8 cellular contexts compared by ENCODE assay signal in the genomic region with DNA sequence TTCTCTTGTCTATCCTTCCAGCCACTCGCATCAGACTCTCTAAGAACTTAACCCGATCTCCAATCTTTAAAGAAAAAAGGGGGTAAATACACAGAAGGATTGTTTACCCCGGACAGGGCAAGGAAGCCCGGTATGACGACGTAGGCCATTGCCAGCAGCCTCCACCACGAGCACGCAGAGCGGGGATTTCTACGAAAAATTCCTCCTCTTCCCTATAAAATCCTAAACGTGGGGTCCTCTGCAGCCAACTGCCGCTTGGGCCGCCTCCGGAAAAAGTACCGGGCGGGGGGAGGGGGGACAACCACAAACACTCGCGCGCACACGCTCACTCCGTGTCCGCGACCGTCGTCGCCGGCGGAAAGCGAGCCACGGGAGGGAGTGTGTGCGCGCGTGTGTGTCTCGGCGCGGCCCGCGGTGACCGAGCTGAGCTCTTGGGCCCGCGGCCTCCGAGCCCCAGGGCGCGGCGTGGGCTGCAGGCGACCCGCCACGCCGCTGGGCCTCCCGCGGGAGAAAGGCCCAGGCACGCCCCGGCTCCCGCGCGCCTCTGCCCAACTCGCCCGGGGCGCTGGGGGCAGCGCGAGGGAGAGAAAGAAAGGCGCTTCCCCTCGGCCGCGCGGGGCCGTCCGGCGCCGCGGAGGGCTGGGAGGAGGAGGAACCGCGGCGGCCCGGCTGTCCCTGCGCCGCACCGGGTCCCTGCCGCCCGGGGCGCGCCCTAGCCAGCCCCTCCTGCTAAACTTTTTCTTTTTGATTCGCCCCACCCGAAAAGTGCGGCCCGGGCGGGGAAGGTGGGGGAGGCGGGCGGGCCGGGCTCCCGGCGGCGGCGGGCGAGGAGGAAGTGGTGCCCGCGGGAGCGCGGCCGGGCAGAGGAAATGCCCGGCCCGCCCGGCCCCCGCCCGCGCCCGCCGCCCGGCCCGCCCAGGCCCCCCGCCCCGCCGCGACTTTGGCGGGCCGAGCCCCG. TPM values are rescaled to one million over a fixed set of nuclear protein-coding genes. Genes with fewer than 3 reads are reported as not detected.
DNase-seq lines count a peak whose midpoint lies in the region; ATAC-seq and TF ChIP-seq lines count a peak whose summit lies in the region.

No MANE protein-coding gene starts in this region.

- peaks cover 72% of the 10 kb centered on the region for H3K79me2 ChIP-seq in GM23338 (replicated peaks; ENCODE audit: insufficient read depth)

- H3K4me1 ChIP-seq in GM23338 (ENCODE audit: insufficient read depth): peaks cover 37% of the 10 kb centered on the region
- peaks cover 56% of the 10 kb centered on the region for H3K4me1 ChIP-seq in mononuclear cell (ENCODE audit: insufficient read depth, low read length)
- H3K4me1 ChIP-seq in upper lobe of right lung: peaks cover 48% of the 10 kb centered on the region

- H3K36me3 ChIP-seq in GM23338 (ENCODE audit: insufficient read depth) (no peaks in the 10 kb centered on the region), upper lobe of right lung (no peaks in the 10 kb centered on the region)

- no peaks in the 10 kb centered on the region; the same call in 1 of the 2 replicates for H4K20me1 ChIP-seq in GM23338 (replicated peaks; ENCODE audit: insufficient read depth)

- ATAC-seq in GM23338 (no peak), upper lobe of right lung (peak; percentile 61)

- peak in 11 of 14 donors; percentile 17 to 83 (median 56) for DNase-seq in C1 segment of cervical spinal cord (lab: John Stamatoyannopoulos, UW)
- no peak for DNase-seq in GM23338 (ENCODE audit: low spot score)
- peak; percentile 15 for DNase-seq in T1000 (lab: John Stamatoyannopoulos, UW)
- peak; percentile 73 to 84 for DNase-seq in erythroblast (lab: John Stamatoyannopoulos, UW)
- DNase-seq in upper lobe of right lung: peak; percentile 84
- no peak for DNase-seq in NCI-H446 treated with DMSO at 0.1 percent for 48 hours (lab: John Stamatoyannopoulos, UW)
- DNase-seq in NCI-H1694 treated with DMSO at 0.1 percent for 48 hours (lab: John Stamatoyannopoulos, UW): no peak

- no peaks in the 10 kb centered on the region; the same call in 2 of the 3 replicates for H3K9me3 Mint-ChIP-seq in GM23338

- TF ChIP-seq POLR2A in erythroblast (IDR thresholded peaks at IDR 0.05; ENCODE audit: low read length): peak; percentile 70

- H3K4me3 ChIP-seq in GM23338 (peak overlapping the region; percentile 90), mononuclear cell (ENCODE audit: low read length) (peak overlapping the region; percentile 54), upper lobe of right lung (peak overlapping the region; percentile 71)

- H3K9me3 ChIP-seq in mononuclear cell (ENCODE audit: low read depth, low read length): no peaks in the 10 kb centered on the region
- no peaks in the 10 kb centered on the region for H3K9me3 ChIP-seq in upper lobe of right lung

- H3K4me3 Mint-ChIP-seq in GM23338: peak overlapping the region; percentile 98

- peak overlapping the region; percentile 78 for H3K4me2 ChIP-seq in GM23338

- peak overlapping the region; percentile 98 for H3K27ac ChIP-seq in GM23338 (ENCODE audit: low read depth)
- H3K27ac ChIP-seq in upper lobe of right lung: peak overlapping the region; percentile 91

- H2AFZ ChIP-seq in GM23338: no peak overlapping the region

- peaks cover 12% of the 10 kb centered on the region for H3F3A ChIP-seq in GM23338 (replicated peaks; ENCODE audit: low read depth)

- peaks cover 41% of the 10 kb centered on the region for H3K4me1 Mint-ChIP-seq in GM23338

- peaks cover 14% of the 10 kb centered on the region for H3K27me3 Mint-ChIP-seq in GM23338 (ENCODE audit: insufficient read depth, low read depth, poor library complexity)

- no peaks in the 10 kb centered on the region for H3K9me2 ChIP-seq in GM23338 (ENCODE audit: insufficient read depth)

- peaks cover 34% of the 10 kb centered on the region for H3K36me3 Mint-ChIP-seq in GM23338 (ENCODE audit: low read depth)

- no peak for TF ChIP-seq CTCF in GM23338 (conservative IDR thresholded peaks at IDR 0.05; ENCODE audit: low read depth in 2 of 2)
- TF ChIP-seq CTCF in upper lobe of right lung (IDR thresholded peaks at IDR 0.05): no peak

- H3K27ac Mint-ChIP-seq in GM23338: peak overlapping the region; percentile 95

- H3K27me3 ChIP-seq in GM23338 (ENCODE audit: insufficient read depth) (no peaks in the 10 kb centered on the region), mononuclear cell (ENCODE audit: insufficient read depth, low read length) (peaks cover 13% of the 10 kb centered on the region), upper lobe of right lung (no peaks in the 10 kb centered on the region)

- intact Hi-C loops in upper lobe of right lung (cut with DNase I): loop anchor here (10.0 kb wide), 1 partner anchor 104 kb away; no protein-coding TSS in a partner anchor

TF ChIP-seq in GM23338, 12 proteins besides CTCF, POLR2A, EP300 and RAD21:
- TF ChIP-seq, protein P1, sequence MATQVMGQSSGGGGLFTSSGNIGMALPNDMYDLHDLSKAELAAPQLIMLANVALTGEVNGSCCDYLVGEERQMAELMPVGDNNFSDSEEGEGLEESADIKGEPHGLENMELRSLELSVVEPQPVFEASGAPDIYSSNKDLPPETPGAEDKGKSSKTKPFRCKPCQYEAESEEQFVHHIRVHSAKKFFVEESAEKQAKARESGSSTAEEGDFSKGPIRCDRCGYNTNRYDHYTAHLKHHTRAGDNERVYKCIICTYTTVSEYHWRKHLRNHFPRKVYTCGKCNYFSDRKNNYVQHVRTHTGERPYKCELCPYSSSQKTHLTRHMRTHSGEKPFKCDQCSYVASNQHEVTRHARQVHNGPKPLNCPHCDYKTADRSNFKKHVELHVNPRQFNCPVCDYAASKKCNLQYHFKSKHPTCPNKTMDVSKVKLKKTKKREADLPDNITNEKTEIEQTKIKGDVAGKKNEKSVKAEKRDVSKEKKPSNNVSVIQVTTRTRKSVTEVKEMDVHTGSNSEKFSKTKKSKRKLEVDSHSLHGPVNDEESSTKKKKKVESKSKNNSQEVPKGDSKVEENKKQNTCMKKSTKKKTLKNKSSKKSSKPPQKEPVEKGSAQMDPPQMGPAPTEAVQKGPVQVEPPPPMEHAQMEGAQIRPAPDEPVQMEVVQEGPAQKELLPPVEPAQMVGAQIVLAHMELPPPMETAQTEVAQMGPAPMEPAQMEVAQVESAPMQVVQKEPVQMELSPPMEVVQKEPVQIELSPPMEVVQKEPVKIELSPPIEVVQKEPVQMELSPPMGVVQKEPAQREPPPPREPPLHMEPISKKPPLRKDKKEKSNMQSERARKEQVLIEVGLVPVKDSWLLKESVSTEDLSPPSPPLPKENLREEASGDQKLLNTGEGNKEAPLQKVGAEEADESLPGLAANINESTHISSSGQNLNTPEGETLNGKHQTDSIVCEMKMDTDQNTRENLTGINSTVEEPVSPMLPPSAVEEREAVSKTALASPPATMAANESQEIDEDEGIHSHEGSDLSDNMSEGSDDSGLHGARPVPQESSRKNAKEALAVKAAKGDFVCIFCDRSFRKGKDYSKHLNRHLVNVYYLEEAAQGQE (IDR thresholded peaks at IDR 0.05; ENCODE audit: unreplicated experiment): no peak
- TF ChIP-seq POLR2AphosphoS5 (IDR thresholded peaks at IDR 0.05; ENCODE audit: low read depth): peak; percentile 34; the same call in 1 of the 2 replicates
- TF ChIP-seq ZNF114 (CRISPR knock-in tag; IDR thresholded peaks at IDR 0.05): no peak
TF ChIP-seq in GM23338: peak in this region for 1.

RNA-seq across cellular contexts. Expression of a gene that starts 1.6 kb away (rescaled TPM):
- 233 and 265 TPM in 2 replicates for total RNA-seq in GM23338 (2014; rRNA removed; shearing (Covaris generic))
- 133 and 138 TPM in 2 replicates for polyA plus RNA-seq in GM23338 (2016; fragmentation: Nextera tagmentation; extraction: Ambion mirVana)
- total RNA-seq in mononuclear cell (6.4 TPM), upper lobe of right lung (66.7 TPM)

Comparison
In these comparisons a context has a peak if more than half of its experiments do, and no peak if none do; other contexts are left out.
1. DNase-seq: peak in C1 segment of cervical spinal cord (11 of 14), T1000 (single experiment), erythroblast (2 of 2) and upper lobe of right lung (single experiment); none in GM23338 (single experiment), NCI-H446 treated with DMSO at 0.1 percent for 48 hours (single experiment) and NCI-H1694 treated with DMSO at 0.1 percent for 48 hours (single experiment).
2. Peak in every context shown above with its lines, with median percentiles within 50 percentile points of each other: H3K4me3 ChIP-seq.